In the genomic region with DNA sequence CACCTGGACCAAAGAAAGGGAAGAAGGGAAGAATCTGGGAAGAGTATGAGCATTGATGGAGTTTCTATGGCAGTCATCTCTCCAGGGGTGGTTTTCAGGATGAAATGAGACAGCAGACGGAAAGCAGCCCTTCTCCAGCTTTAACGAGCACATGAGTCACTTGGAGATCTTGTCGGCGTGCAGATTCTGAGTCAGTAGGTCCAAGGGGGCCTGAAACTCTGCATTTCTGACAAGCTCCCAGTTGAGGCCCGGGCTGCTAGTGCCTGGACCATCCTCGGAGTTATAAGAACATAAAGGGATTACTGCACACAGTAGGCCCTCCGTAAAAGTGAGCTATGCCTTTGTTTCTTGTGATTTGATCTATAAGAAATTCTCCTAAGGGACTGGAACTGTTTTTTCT, we compare ENCODE assay signal across 1 cellular context.
TF ChIP-seq lines count a peak whose summit lies in the region.

No MANE protein-coding gene starts in this region.

TF ChIP-seq in GM23338, 12 proteins besides CTCF, POLR2A, EP300 and RAD21 (continued from another document):
- TF ChIP-seq ZNF462 (CRISPR knock-in tag; IDR thresholded peaks at IDR 0.05) (no peak), ZNF114 (CRISPR knock-in tag; IDR thresholded peaks at IDR 0.05) (no peak), EZH2 (IDR thresholded peaks at IDR 0.05; ENCODE audit: low read depth, unreplicated experiment) (no peak), NANOG (IDR thresholded peaks at IDR 0.05; ENCODE audit: borderline replicate concordance) (no peak), STAT1 (IDR thresholded peaks at IDR 0.05; ENCODE audit: unreplicated experiment) (no peak), REST (IDR thresholded peaks at IDR 0.05; ENCODE audit: unreplicated experiment) (no peak), CREB1 (CRISPR knock-in tag; IDR thresholded peaks at IDR 0.05; ENCODE audit: low read depth) (no peak)
